Comparison of ENCODE assay signal across 1 cellular context in genomic region chr13:97249093-97249787, GRCh38.
A peak's percentile ranks its signal among the peaks of the same experiment; 100 is the strongest.
TF ChIP-seq lines count a peak whose summit lies in the region.

No MANE protein-coding gene starts in this region.

TF ChIP-seq in K562, 482 proteins besides CTCF, POLR2A, EP300 and RAD21 (continued from another document):
- TF ChIP-seq ZNF592 (IDR thresholded peaks at IDR 0.05): 0 out of 2 replicates have a peak, but pooled peaks have one; percentile 22
- TF ChIP-seq RNF2 (IDR thresholded peaks at IDR 0.05): no peak
- no peak for TF ChIP-seq ZNF707 (CRISPR knock-in tag; conservative IDR thresholded peaks at IDR 0.05)
- TF ChIP-seq ZNF324 (CRISPR knock-in tag; IDR thresholded peaks at IDR 0.05): no peak
- no peak for TF ChIP-seq XRCC3 (IDR thresholded peaks at IDR 0.05)
- no peak for TF ChIP-seq CREB5 (CRISPR knock-in tag; IDR thresholded peaks at IDR 0.05)
- no peak for TF ChIP-seq ZNF3 (CRISPR knock-in tag; IDR thresholded peaks at IDR 0.05)
- no peak; the same call in 1 of the 2 replicates for TF ChIP-seq POLR2H (tag; IDR thresholded peaks at IDR 0.05; ENCODE audit: low read depth)
- TF ChIP-seq ETV1 (tag; conservative IDR thresholded peaks at IDR 0.05; ENCODE audit: low read depth): no peak
- TF ChIP-seq ZBTB49 (CRISPR knock-in tag; IDR thresholded peaks at IDR 0.05; ENCODE audit: borderline replicate concordance): no peak
- TF ChIP-seq CXXC5 (CRISPR knock-in tag; IDR thresholded peaks at IDR 0.05): 0 out of 2 replicates have a peak, but pooled peaks have one; percentile 13
- TF ChIP-seq MEF2D (tag; conservative IDR thresholded peaks at IDR 0.05; ENCODE audit: low read depth): no peak
- no peak for TF ChIP-seq NR2C2 (CRISPR knock-in tag; IDR thresholded peaks at IDR 0.05)
- TF ChIP-seq NR2C2 (tag; IDR thresholded peaks at IDR 0.05): peak; percentile 59
- peak; percentile 59 for TF ChIP-seq NR2C1 (IDR thresholded peaks at IDR 0.05)
- peak; percentile 57; the same call in 1 of the 2 replicates for TF ChIP-seq NR2C1 (tag; IDR thresholded peaks at IDR 0.05)
- no peak for TF ChIP-seq BHLHE40 (IDR thresholded peaks at IDR 0.05; ENCODE audit: low read length)
- no peak for TF ChIP-seq SRSF7 (optimal IDR thresholded peaks at IDR 0.05; ENCODE audit: low read depth, low read length)
- no peak for TF ChIP-seq ZBTB40 (IDR thresholded peaks at IDR 0.05)
- TF ChIP-seq ZBTB40 (CRISPR knock-in tag; IDR thresholded peaks at IDR 0.05): no peak
- TF ChIP-seq FOXO4 (CRISPR knock-in tag; IDR thresholded peaks at IDR 0.05): no peak
- no peak for TF ChIP-seq PHF20 (IDR thresholded peaks at IDR 0.05; ENCODE audit: partially characterized antibody)
- no peak for TF ChIP-seq ARID1B (IDR thresholded peaks at IDR 0.05)
- no peak for TF ChIP-seq ZNF311 (CRISPR knock-in tag; IDR thresholded peaks at IDR 0.05)
TF ChIP-seq in K562: peak in this region for 5.
